ENCODE assay signal across 1 cellular context in genomic region chr20:34312024-34312460, GRCh38.
TF ChIP-seq lines count a peak whose summit lies in the region.

No MANE protein-coding gene starts in this region.

TF ChIP-seq in K562, 482 proteins besides CTCF, POLR2A, EP300 and RAD21:
- TF ChIP-seq ZBTB43 (CRISPR knock-in tag; IDR thresholded peaks at IDR 0.05) (no peak), BCL6 (CRISPR knock-in tag; IDR thresholded peaks at IDR 0.05) (no peak), XRCC3 (IDR thresholded peaks at IDR 0.05) (no peak), PHF21A (IDR thresholded peaks at IDR 0.05; ENCODE audit: borderline replicate concordance, low read depth) (no peak), RFX1 (IDR thresholded peaks at IDR 0.05) (no peak), GTF2A2 (tag; IDR thresholded peaks at IDR 0.05) (no peak), ZKSCAN8 (CRISPR knock-in tag; IDR thresholded peaks at IDR 0.05) (no peak), PHF8 (IDR thresholded peaks at IDR 0.05; ENCODE audit: borderline replicate concordance, low read length) (no peak), MEIS2 (IDR thresholded peaks at IDR 0.05; ENCODE audit: partially characterized antibody) (no peak), PATZ1 (CRISPR knock-in tag; IDR thresholded peaks at IDR 0.05; ENCODE audit: borderline replicate concordance) (no peak), E4F1 (CRISPR knock-in tag; IDR thresholded peaks at IDR 0.05; ENCODE audit: borderline replicate concordance) (no peak), CTBP1 (IDR thresholded peaks at IDR 0.05; ENCODE audit: borderline replicate concordance) (no peak), ZNF511 (CRISPR knock-in tag; IDR thresholded peaks at IDR 0.05) (no peak), PTTG1 (tag; IDR thresholded peaks at IDR 0.05; ENCODE audit: low read depth) (no peak), KLF6 (CRISPR knock-in tag; IDR thresholded peaks at IDR 0.05; ENCODE audit: borderline replicate concordance) (no peak), ZBTB11 (CRISPR knock-in tag; IDR thresholded peaks at IDR 0.05) (no peak)
